1 cellular context compared by ENCODE assay signal in genomic region chr17:51164911-51165679, GRCh38.
TF ChIP-seq lines count a peak whose summit lies in the region.

No MANE protein-coding gene starts in this region.

TF ChIP-seq in HEK293, 187 proteins besides CTCF, POLR2A, EP300 and RAD21 (continued from another document):
- TF ChIP-seq ZNF707 (tag by site-specific recombination; IDR thresholded peaks at IDR 0.05) (no peak), ZNF223 (tag by site-specific recombination; IDR thresholded peaks at IDR 0.05) (no peak)
